Comparison of ENCODE assay signal across 16 cellular contexts in the genomic region with DNA sequence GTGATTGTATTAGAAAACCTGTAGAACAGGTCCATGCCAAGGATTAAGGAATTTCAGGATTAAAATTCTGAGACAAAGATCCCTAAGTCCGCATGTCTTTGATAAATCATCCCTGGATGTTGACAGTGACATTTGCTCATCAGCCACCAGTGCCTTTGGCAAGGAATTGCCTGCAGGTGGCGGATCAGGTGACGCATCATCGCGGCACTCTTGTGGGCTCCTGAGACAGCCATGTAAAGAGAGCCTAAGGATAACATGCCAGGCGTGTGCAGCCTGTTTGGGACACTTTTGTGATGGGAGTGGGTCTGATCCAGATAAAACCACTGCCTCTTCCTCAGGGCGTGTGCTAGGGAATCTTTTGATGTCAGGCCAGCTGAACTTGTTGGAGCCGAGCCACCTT. TPM values are rescaled to one million over a fixed set of nuclear protein-coding genes. Genes with fewer than 3 reads are reported as not detected.
"Had no signal": no experiment of that assay in that cellular context is flagged by ENCODE, and none has a peak within 500 bp of the region (broad histone marks: within the 10 kb centered on the region; RNA-seq: fewer than 3 reads in every experiment).

No MANE protein-coding gene starts in this region.

- DNase-seq: activated CD4-positive, alpha-beta T cell treated with anti-CD3 and anti-CD28 coated beads, Interleukin-2, amount 10 ng/mL, durations not matched to agents 7 days and 5 days; activated CD4-positive, CD25-positive, alpha-beta regulatory T cell; activated CD8-positive, alpha-beta memory T cell treated with anti-CD3 and anti-CD28 coated beads for 24 hours; activated naive CD4-positive, alpha-beta T cell treated with anti-CD3 and anti-CD28 coated beads for 36 hours; adrenal gland; heart right ventricle; mammary epithelial cell; naive thymus-derived CD4-positive, alpha-beta T cell; small intestine; tibial artery had no signal

- H3K9me3 ChIP-seq: adrenal gland, tibial artery, vagina had no signal

- H3K9ac ChIP-seq: parathyroid adenoma had no signal

- H3K27ac ChIP-seq: adrenal gland, heart right ventricle, parathyroid adenoma, tibial artery, vagina had no signal

- H2AFZ ChIP-seq: parathyroid adenoma had no signal

- H3K4me1 ChIP-seq: adrenal gland, heart right ventricle, parathyroid adenoma, vagina had no signal

- H3K4me3 ChIP-seq: adrenal gland, heart right ventricle, tibial artery, vagina had no signal

- H3K27me3 ChIP-seq: adrenal gland, heart right ventricle, tibial artery, vagina had no signal

- H3K36me3 ChIP-seq: adrenal gland, heart right ventricle, tibial artery, vagina had no signal

- H3K79me2 ChIP-seq: parathyroid adenoma had no signal

- FAIRE-seq: colon, endothelial cell of umbilical vein, frontal cortex, islet of Langerhans, small intestine had no signal

RNA-seq across cellular contexts. Expression of a gene that starts 40.6 kb away (rescaled TPM):
- polyA plus RNA-seq: mammary epithelial cell; naive thymus-derived CD4-positive, alpha-beta T cell had no signal
